ENCODE assay signal across 16 cellular contexts in genomic region chr11:31022080-31022479, GRCh38.
DNase-seq lines count a peak whose midpoint lies in the region; ATAC-seq and TF ChIP-seq lines count a peak whose summit lies in the region.
"Had no signal": no experiment of that assay in that cellular context is flagged by ENCODE, and none has a peak within 500 bp of the region (broad histone marks: within the 10 kb centered on the region; RNA-seq: fewer than 3 reads in every experiment).

No MANE protein-coding gene starts in this region.

- no peaks in the 10 kb centered on the region for H3K9me3 ChIP-seq in prostate gland

- H3F3A ChIP-seq in GM23338 (replicated peaks; ENCODE audit: low read depth) = no peaks in the 10 kb centered on the region

- no peak overlapping the region for H3K4me3 Mint-ChIP-seq in GM23338
- H3K4me3 Mint-ChIP-seq: CD14-positive monocyte; CD8-positive, alpha-beta T cell; H9 had no signal

- H3K27ac ChIP-seq in GM23338 (ENCODE audit: low read depth) (no peak overlapping the region), prostate gland (no peak overlapping the region), brain microvascular endothelial cell (no peak overlapping the region)
- H3K27ac ChIP-seq: 22Rv1, GM23248 had no signal

- DNase-seq in DMS153 (lab: John Stamatoyannopoulos, UW) (peak; percentile 57), DMS153 treated with DMSO at 0.1 percent for 48 hours (lab: John Stamatoyannopoulos, UW; ENCODE audit: unreplicated experiment) (no peak), GM23338 (ENCODE audit: low spot score) (no peak), NCI-H146 treated with DMSO at 0.1 percent for 48 hours (lab: John Stamatoyannopoulos, UW; ENCODE audit: unreplicated experiment) (peak; percentile 33), prostate gland (ENCODE audit: low spot score) (peak; percentile 16), brain microvascular endothelial cell (no peak), Right ventricle myocardium inferior (ENCODE audit: missing footprints) (no peak)
- DNase-seq: CD8-positive, alpha-beta T cell; COR-L47; DMS79; GM23248; H9; IMR-90 had no signal

- no peaks in the 10 kb centered on the region for H3K9me2 ChIP-seq in GM23338 (ENCODE audit: insufficient read depth)

- no peaks in the 10 kb centered on the region for H3K79me2 ChIP-seq in GM23338 (replicated peaks; ENCODE audit: insufficient read depth)

- H3K9me3 Mint-ChIP-seq in GM23338 = no peaks in the 10 kb centered on the region
- H3K9me3 Mint-ChIP-seq: H9 had no signal

- TF ChIP-seq CTCF in GM23338 (conservative IDR thresholded peaks at IDR 0.05; ENCODE audit: low read depth in 2 of 2) (no peak), prostate gland (IDR thresholded peaks at IDR 0.05) (no peak), brain microvascular endothelial cell (IDR thresholded peaks at IDR 0.05; ENCODE audit: low read depth, low read length, missing control alignments) (no peak)

- no peaks in the 10 kb centered on the region for H4K20me1 ChIP-seq in GM23338 (replicated peaks; ENCODE audit: insufficient read depth)

- TF ChIP-seq POLR2A in prostate gland (IDR thresholded peaks at IDR 0.05) = no peak

- intact Hi-C loops in prostate gland (cut with DNase I) = no loop called here
- intact Hi-C loops in Right ventricle myocardium inferior (cut with DNase I) = no loop called here

- H3K27ac Mint-ChIP-seq in GM23338 = peak overlapping the region; percentile 39; the same call in 1 of the 2 replicates
- H3K27ac Mint-ChIP-seq: CD8-positive, alpha-beta T cell; H9 had no signal

- no peaks in the 10 kb centered on the region for H3K36me3 Mint-ChIP-seq in GM23338 (ENCODE audit: low read depth)
- H3K36me3 Mint-ChIP-seq: CD14-positive monocyte; CD8-positive, alpha-beta T cell had no signal

- H3K27me3 ChIP-seq in GM23338 (ENCODE audit: insufficient read depth) (no peaks in the 10 kb centered on the region), prostate gland (replicated peaks; ENCODE audit: insufficient read depth) (no peaks in the 10 kb centered on the region), brain microvascular endothelial cell (replicated peaks) (no peaks in the 10 kb centered on the region)

- H3K4me1 Mint-ChIP-seq in GM23338 = peaks cover 7% of the 10 kb centered on the region; the same call in 2 of the 3 replicates
- H3K4me1 Mint-ChIP-seq: CD14-positive monocyte had no signal

- no peaks in the 10 kb centered on the region for H3K27me3 Mint-ChIP-seq in GM23338 (ENCODE audit: insufficient read depth, low read depth, poor library complexity)

- H3K4me3 ChIP-seq in GM23338 (no peak overlapping the region), prostate gland (no peak overlapping the region), brain microvascular endothelial cell (ENCODE audit: low read depth, low read length) (no peak overlapping the region)
- H3K4me3 ChIP-seq: GM12878, GM23248 had no signal

- no peak overlapping the region for H3K4me2 ChIP-seq in GM23338

- H2AFZ ChIP-seq in GM23338 = peak overlapping the region; percentile 33
- H2AFZ ChIP-seq: GM23248 had no signal

- ATAC-seq in GM23338 = no peak
- no peak for ATAC-seq in Right ventricle myocardium inferior
- ATAC-seq: CD8-positive, alpha-beta T cell; GM12878 had no signal

- in situ Hi-C loops in brain microvascular endothelial cell (cut with HindIII; ENCODE audit: low pct_ligation_motif_present, low sequenced_read_pairs) = no loop called here

- WGBS in prostate gland = 48% methylated on average over 2 of the region's 2 CpGs

- no peaks in the 10 kb centered on the region for H3K36me3 ChIP-seq in GM23338 (ENCODE audit: insufficient read depth)
- no peaks in the 10 kb centered on the region for H3K36me3 ChIP-seq in prostate gland
- H3K36me3 ChIP-seq in brain microvascular endothelial cell (replicated peaks) = no peaks in the 10 kb centered on the region

- H3K4me1 ChIP-seq in GM23338 (ENCODE audit: insufficient read depth) (no peaks in the 10 kb centered on the region), prostate gland (replicated peaks) (no peaks in the 10 kb centered on the region)

TF ChIP-seq in GM23338, 12 proteins besides CTCF, POLR2A, EP300 and RAD21:
- TF ChIP-seq CREB1 (CRISPR knock-in tag; IDR thresholded peaks at IDR 0.05; ENCODE audit: low read depth) (no peak), EZH2phosphoT487 (IDR thresholded peaks at IDR 0.05; ENCODE audit: unreplicated experiment) (no peak), ZNF114 (CRISPR knock-in tag; IDR thresholded peaks at IDR 0.05) (no peak), STAT1 (IDR thresholded peaks at IDR 0.05; ENCODE audit: unreplicated experiment) (no peak), ETS1 (IDR thresholded peaks at IDR 0.05) (no peak), JUNB (IDR thresholded peaks at IDR 0.05; ENCODE audit: unreplicated experiment) (no peak)

Comparison
In these comparisons a context has a peak if more than half of its experiments do, and no peak if none do; other contexts are left out.
1. DNase-seq: peak in DMS153 (single experiment), NCI-H146 treated with DMSO at 0.1 percent for 48 hours (single experiment) and prostate gland (single experiment); none in DMS153 treated with DMSO at 0.1 percent for 48 hours (single experiment), GM23338 (single experiment), brain microvascular endothelial cell (single experiment) and Right ventricle myocardium inferior (single experiment).